1 cellular context compared by ENCODE assay signal in the genomic region with DNA sequence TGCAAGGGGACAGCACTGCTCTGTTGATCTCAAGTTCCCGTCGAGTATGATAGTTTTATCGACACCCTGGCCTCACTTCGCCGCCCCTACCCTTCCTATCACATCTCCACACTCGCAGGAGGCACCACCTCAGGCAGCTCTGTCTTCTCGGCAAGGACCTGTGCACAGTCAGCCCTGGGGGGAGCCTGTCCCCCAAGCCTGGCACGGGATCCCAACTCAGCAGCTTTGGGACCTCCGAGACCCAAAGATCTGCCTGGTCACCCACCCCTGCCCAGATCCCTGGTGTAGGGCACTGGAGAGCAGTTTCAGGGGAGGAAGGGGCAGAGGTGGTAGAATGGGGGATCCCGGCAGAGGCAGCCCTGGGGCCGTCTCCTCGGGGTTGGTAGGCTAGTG.
TF ChIP-seq lines count a peak whose summit lies in the region.

No MANE protein-coding gene starts in this region.

TF ChIP-seq in SK-N-SH treated with all-trans-retinoic acid at 6 μM for 48 hours, 23 proteins besides CTCF, POLR2A, EP300 and RAD21 (continued from another document):
- TF ChIP-seq SNAI2 (CRISPR knock-in tag; IDR thresholded peaks at IDR 0.05) (no peak), ZFP3 (CRISPR knock-in tag; IDR thresholded peaks at IDR 0.05) (no peak), ZC3H10 (CRISPR knock-in tag; IDR thresholded peaks at IDR 0.05) (no peak), BACH2 (CRISPR knock-in tag; IDR thresholded peaks at IDR 0.05; ENCODE audit: borderline replicate concordance) (no peak), ISL1 (CRISPR knock-in tag; IDR thresholded peaks at IDR 0.05) (no peak), GLIS3 (CRISPR knock-in tag; IDR thresholded peaks at IDR 0.05) (no peak), OSR1 (CRISPR knock-in tag; IDR thresholded peaks at IDR 0.05) (no peak), ZFP30 (CRISPR knock-in tag; IDR thresholded peaks at IDR 0.05) (no peak), ZNF565 (CRISPR knock-in tag; conservative IDR thresholded peaks at IDR 0.05; ENCODE audit: low read depth) (no peak), TCF4 (CRISPR knock-in tag; IDR thresholded peaks at IDR 0.05; ENCODE audit: borderline replicate concordance) (no peak), TSHZ2 (CRISPR knock-in tag; IDR thresholded peaks at IDR 0.05) (no peak), CSDC2 (CRISPR knock-in tag; IDR thresholded peaks at IDR 0.05) (no peak), PPARA (CRISPR knock-in tag; IDR thresholded peaks at IDR 0.05; ENCODE audit: borderline replicate concordance) (no peak), ARNTL (CRISPR knock-in tag; IDR thresholded peaks at IDR 0.05; ENCODE audit: borderline replicate concordance, low read depth) (no peak), CREB5 (CRISPR knock-in tag; IDR thresholded peaks at IDR 0.05; ENCODE audit: low read depth) (no peak)
- TF ChIP-seq, protein P1, sequence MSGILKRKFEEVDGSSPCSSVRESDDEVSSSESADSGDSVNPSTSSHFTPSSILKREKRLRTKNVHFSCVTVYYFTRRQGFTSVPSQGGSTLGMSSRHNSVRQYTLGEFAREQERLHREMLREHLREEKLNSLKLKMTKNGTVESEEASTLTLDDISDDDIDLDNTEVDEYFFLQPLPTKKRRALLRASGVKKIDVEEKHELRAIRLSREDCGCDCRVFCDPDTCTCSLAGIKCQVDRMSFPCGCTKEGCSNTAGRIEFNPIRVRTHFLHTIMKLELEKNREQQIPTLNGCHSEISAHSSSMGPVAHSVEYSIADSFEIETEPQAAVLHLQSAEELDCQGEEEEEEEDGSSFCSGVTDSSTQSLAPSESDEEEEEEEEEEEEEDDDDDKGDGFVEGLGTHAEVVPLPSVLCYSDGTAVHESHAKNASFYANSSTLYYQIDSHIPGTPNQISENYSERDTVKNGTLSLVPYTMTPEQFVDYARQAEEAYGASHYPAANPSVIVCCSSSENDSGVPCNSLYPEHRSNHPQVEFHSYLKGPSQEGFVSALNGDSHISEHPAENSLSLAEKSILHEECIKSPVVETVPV (CRISPR knock-in tag; IDR thresholded peaks at IDR 0.05): no peak
- TF ChIP-seq, protein P2, sequence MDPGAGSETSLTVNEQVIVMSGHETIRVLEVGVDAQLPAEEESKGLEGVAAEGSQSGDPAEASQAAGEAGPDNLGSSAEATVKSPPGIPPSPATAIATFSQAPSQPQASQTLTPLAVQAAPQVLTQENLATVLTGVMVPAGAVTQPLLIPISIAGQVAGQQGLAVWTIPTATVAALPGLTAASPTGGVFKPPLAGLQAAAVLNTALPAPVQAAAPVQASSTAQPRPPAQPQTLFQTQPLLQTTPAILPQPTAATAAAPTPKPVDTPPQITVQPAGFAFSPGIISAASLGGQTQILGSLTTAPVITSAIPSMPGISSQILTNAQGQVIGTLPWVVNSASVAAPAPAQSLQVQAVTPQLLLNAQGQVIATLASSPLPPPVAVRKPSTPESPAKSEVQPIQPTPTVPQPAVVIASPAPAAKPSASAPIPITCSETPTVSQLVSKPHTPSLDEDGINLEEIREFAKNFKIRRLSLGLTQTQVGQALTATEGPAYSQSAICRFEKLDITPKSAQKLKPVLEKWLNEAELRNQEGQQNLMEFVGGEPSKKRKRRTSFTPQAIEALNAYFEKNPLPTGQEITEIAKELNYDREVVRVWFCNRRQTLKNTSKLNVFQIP (CRISPR knock-in tag; IDR thresholded peaks at IDR 0.05; ENCODE audit: borderline replicate concordance, low read depth): no peak
